Comparison of ENCODE assay signal across 13 cellular contexts in genomic region chr1:101312192-101312591, GRCh38.
DNase-seq lines count a peak whose midpoint lies in the region; ATAC-seq, FAIRE-seq and TF ChIP-seq lines count a peak whose summit lies in the region.
"Had no signal": no experiment of that assay in that cellular context is flagged by ENCODE, and none has a peak within 500 bp of the region (broad histone marks: within the 10 kb centered on the region; RNA-seq: fewer than 3 reads in every experiment).

No MANE protein-coding gene starts in this region.

- H3K27me3 ChIP-seq in CD4-positive, alpha-beta memory T cell (ENCODE audit: insufficient read depth, low read length), result no peaks in the 10 kb centered on the region
- H3K27me3 ChIP-seq in MM.1S (replicated peaks; ENCODE audit: insufficient read depth, low read length) (no peaks in the 10 kb centered on the region), aorta (ENCODE audit: control insufficient read depth in 1 of 2, insufficient read depth in 2 of 2, low read length in 1 of 2) (no peaks in the 10 kb centered on the region)

- peak overlapping the region; percentile 97 to 99 (median 98) for H3K27ac Mint-ChIP-seq in CD4-positive, alpha-beta memory T cell
- peak overlapping the region; percentile 88 for H3K27ac Mint-ChIP-seq in central memory CD8-positive, alpha-beta T cell (ENCODE audit: low read depth)

- no peaks in the 10 kb centered on the region for H3K79me2 ChIP-seq in MM.1S (ENCODE audit: low read length)

- intact Hi-C loops in CD4-positive, alpha-beta memory T cell (cut with micrococcal nuclease), result no loop called here
- intact Hi-C loops in aorta (cut with DNase I), result no loop called here

- 85 to 86% methylated on average over 3 of the region's 3 CpGs for WGBS in aorta, 2 donors

- H3K9me2 ChIP-seq in MM.1S (replicated peaks; ENCODE audit: insufficient read depth, low read length), result no peaks in the 10 kb centered on the region

- POLR2A ChIA-PET in CD4-positive, alpha-beta memory T cell (lab: Charles Lee; ENCODE audit: partially characterized antibody), result interaction anchor here (0.6 to 4.8 kb wide), 4 partner anchors 46 to 416 kb away, joined by 3 to 75 read pairs (median 8); no protein-coding TSS in a partner anchor

- no peak for TF ChIP-seq POLR2A in GM12892 (IDR thresholded peaks at IDR 0.05; ENCODE audit: low read depth, low read length)

- no peaks in the 10 kb centered on the region for H3K27me3 Mint-ChIP-seq in CD4-positive, alpha-beta memory T cell
- no peaks in the 10 kb centered on the region for H3K27me3 Mint-ChIP-seq in central memory CD8-positive, alpha-beta T cell

- peak overlapping the region; percentile 77; the same call in 1 of the 2 replicates for H2AFZ ChIP-seq in MM.1S (ENCODE audit: low read length)

- peaks cover 0 to 1% of the 10 kb centered on the region in 2 donors for H3K36me3 Mint-ChIP-seq in CD4-positive, alpha-beta memory T cell
- H3K36me3 Mint-ChIP-seq in central memory CD8-positive, alpha-beta T cell (ENCODE audit: insufficient read depth), result peaks cover 12% of the 10 kb centered on the region

- peak overlapping the region in 1 of 2 donors; percentile 14 for H3K4me3 ChIP-seq in CD4-positive, alpha-beta memory T cell (ENCODE audit: low read length in 2 of 2)
- H3K4me3 ChIP-seq in MM.1S (ENCODE audit: low read length) (peak overlapping the region; percentile 7; the same call in 1 of the 2 replicates), aorta (ENCODE audit: low read length in 2 of 2) (no peak overlapping the region)
- H3K4me3 ChIP-seq: left lung had no signal

- H3K9me3 ChIP-seq in CD4-positive, alpha-beta memory T cell (ENCODE audit: control insufficient read depth in 1 of 2, low read length in 2 of 2), result no peaks in the 10 kb centered on the region
- no peaks in the 10 kb centered on the region for H3K9me3 ChIP-seq in MM.1S (replicated peaks; ENCODE audit: insufficient read depth, low read length)
- no peaks in the 10 kb centered on the region for H3K9me3 ChIP-seq in aorta (ENCODE audit: control insufficient read depth, low read length)
- H3K9me3 ChIP-seq: left lung had no signal

- FAIRE-seq in GM12892 (lab: Jason Lieb, UNC), result peak; percentile 85

- peaks cover 50 to 75% (median 59%) of the 10 kb centered on the region in 4 donors for H3K4me1 Mint-ChIP-seq in CD4-positive, alpha-beta memory T cell
- peaks cover 77% of the 10 kb centered on the region for H3K4me1 Mint-ChIP-seq in central memory CD8-positive, alpha-beta T cell

- H3K4me1 ChIP-seq in CD4-positive, alpha-beta memory T cell (ENCODE audit: insufficient read depth, low read length), result peaks cover 55% of the 10 kb centered on the region
- H3K4me1 ChIP-seq in MM.1S (ENCODE audit: low read length) (no peaks in the 10 kb centered on the region), aorta (ENCODE audit: control insufficient read depth in 1 of 2, insufficient read depth in 2 of 2, low read length in 2 of 2) (no peaks in the 10 kb centered on the region)

- peak overlapping the region; percentile 45 for H3K27ac ChIP-seq in CD4-positive, alpha-beta memory T cell (ENCODE audit: low read depth, low read length)
- no peak overlapping the region for H3K27ac ChIP-seq in MM.1S (ENCODE audit: low read length)
- no peak overlapping the region for H3K27ac ChIP-seq in aorta (ENCODE audit: low read depth in 1 of 2, low read length in 2 of 2)
- H3K27ac ChIP-seq: left lung had no signal

- H3K4me3 Mint-ChIP-seq in CD4-positive, alpha-beta memory T cell, result peak overlapping the region; percentile 21 to 88 (median 86)
- peak overlapping the region; percentile 72 for H3K4me3 Mint-ChIP-seq in central memory CD8-positive, alpha-beta T cell

- no peak for DNase-seq in CD4-positive, alpha-beta memory T cell
- DNase-seq in GM12892 (ENCODE audit: insufficient read length) (no peak), MM.1S (peak; percentile 19), C1 segment of cervical spinal cord (lab: John Stamatoyannopoulos, UW) (no peak), aorta (no peak)
- no peak for DNase-seq in central memory CD8-positive, alpha-beta T cell (ENCODE audit: low spot score in 2 of 2)
- DNase-seq: activated CD4-positive, alpha-beta T cell treated with anti-CD3 and anti-CD28 coated beads for 1 hour; head of caudate nucleus; left lung; NCI-H1436 treated with DMSO at 0.1 percent for 48 hours; NCI-H524 treated with DMSO at 0.1 percent for 48 hours; retina had no signal

- no peaks in the 10 kb centered on the region for H3F3A ChIP-seq in MM.1S (ENCODE audit: insufficient read depth, low read length)

- ATAC-seq in central memory CD8-positive, alpha-beta T cell (replicated peaks; ENCODE audit: extremely low read depth, poor library complexity, severe bottlenecking), result no peak
- ATAC-seq in HG03571 (IDR thresholded peaks at IDR 0.05; ENCODE audit: unreplicated experiment) (no peak), aorta (ENCODE audit: low FRiP score) (no peak)
- ATAC-seq: left lung had no signal

- no peaks in the 10 kb centered on the region for H4K20me1 ChIP-seq in MM.1S (ENCODE audit: insufficient read depth, low read length)

- CTCF ChIA-PET in CD4-positive, alpha-beta memory T cell (lab: Charles Lee; ENCODE audit: partially characterized antibody), result interaction anchor here (0.8 to 9.0 kb wide), 6 partner anchors 16 to 48 kb away, joined by 3 to 262 read pairs (median 5); no protein-coding TSS in a partner anchor

- no peak overlapping the region for H3K9ac ChIP-seq in MM.1S (ENCODE audit: low read length)

- no peak for TF ChIP-seq CTCF in MM.1S (IDR thresholded peaks at IDR 0.05; ENCODE audit: low read length)

- H3K36me3 ChIP-seq in CD4-positive, alpha-beta memory T cell (ENCODE audit: insufficient read depth, low read length), result no peaks in the 10 kb centered on the region
- no peaks in the 10 kb centered on the region for H3K36me3 ChIP-seq in MM.1S (replicated peaks; ENCODE audit: insufficient read depth, low read length)
- H3K36me3 ChIP-seq in aorta (ENCODE audit: control insufficient read depth in 1 of 2, insufficient read depth in 2 of 2, low read length in 1 of 2), result no peaks in the 10 kb centered on the region
- H3K36me3 ChIP-seq: left lung had no signal

- H3K4me2 ChIP-seq in MM.1S (ENCODE audit: low read depth, low read length), result peak overlapping the region; percentile 34; the same call in 1 of the 2 replicates

- H3K9me3 Mint-ChIP-seq in CD4-positive, alpha-beta memory T cell, result no peaks in the 10 kb centered on the region
- no peaks in the 10 kb centered on the region for H3K9me3 Mint-ChIP-seq in central memory CD8-positive, alpha-beta T cell
